ENCODE assay signal across 35 cellular contexts in genomic region chr2:47158576-47158975, GRCh38. TPM values are rescaled to one million over a fixed set of nuclear protein-coding genes. Genes with fewer than 3 reads are reported as not detected.
"Had no signal": no experiment of that assay in that cellular context is flagged by ENCODE, and none has a peak within 500 bp of the region (broad histone marks: within the 10 kb centered on the region; RNA-seq: fewer than 3 reads in every experiment).

No MANE protein-coding gene starts in this region.

- ATAC-seq: activated CD8-positive, alpha-beta memory T cell treated with anti-CD3 and anti-CD28 coated beads, Interleukin-2, amount 10 ng/mL, durations not matched to agents 7 days and 5 days had no signal

- H3K27ac ChIP-seq: brain microvascular endothelial cell, KMS-11, Peyer's patch, SJSA1, WERI-Rb-1 had no signal

- H3K4me2 ChIP-seq: KMS-11 had no signal

- H3K4me1 ChIP-seq: SJSA1 had no signal

- DNase-seq: activated CD4-positive, alpha-beta memory T cell treated with anti-CD3 and anti-CD28 coated beads, Interleukin-2, amount 10 ng/mL, durations not matched to agents 7 days and 5 days; activated CD4-positive, alpha-beta T cell treated with anti-CD3 and anti-CD28 coated beads for 1 hour; activated CD4-positive, alpha-beta T cell treated with anti-CD3 and anti-CD28 coated beads for 48 hours; activated CD4-positive, CD25-positive, alpha-beta regulatory T cell; activated CD8-positive, alpha-beta memory T cell treated with anti-CD3 and anti-CD28 coated beads for 24 hours; activated CD8-positive, alpha-beta memory T cell treated with anti-CD3 and anti-CD28 coated beads, Interleukin-2, amount 10 ng/mL, durations not matched to agents 7 days and 5 days; activated CD8-positive, alpha-beta memory T cell treated with anti-CD3 and anti-CD28 coated beads, Interleukin-2, amount 50 U/mL, for 48 hours; activated effector memory CD4-positive, alpha-beta T cell treated with Interleukin-2 at 50 U/mL for 16 hours; activated naive CD4-positive, alpha-beta T cell treated with anti-CD3 and anti-CD28 coated beads, Interleukin-2, amount 10 ng/mL, durations not matched to agents 7 days and 5 days; activated T-cell treated with anti-CD3 and anti-CD28 coated beads, Interleukin-2, amount 50 U/mL, for 48 hours; amniotic stem cell; aorta; brain microvascular endothelial cell; central memory CD4-positive, alpha-beta T cell; MM.1S; MV-4-11; NCI-H1092; NCI-H1436 treated with DMSO at 0.1 percent for 48 hours; NCI-H1694 treated with DMSO at 0.1 percent for 48 hours; NCI-H2029; NCI-H510A; NCI-H526; NCI-H748 treated with DMSO at 0.1 percent for 48 hours; NK-92 treated with Interleukin-12 subunit alpha and Interleukin-12 subunit beta, amount 100 ng/mL, for 24 hours; OCI-M1; Peyer's patch; RPMI8226; SHP77 treated with DMSO at 0.1 percent for 48 hours; SW 1271; T-helper 1 cell; T-helper 2 cell; T-helper 9 cell; WERI-Rb-1 had no signal

- H3K4me3 ChIP-seq: Peyer's patch, SJSA1 had no signal

- H3K27me3 ChIP-seq: brain microvascular endothelial cell, Peyer's patch, SJSA1 had no signal

- H3K9ac ChIP-seq: KMS-11 had no signal

- H3K9me3 ChIP-seq: Peyer's patch, SJSA1 had no signal

RNA-seq across cellular contexts. Expression of gene STPG4, which starts 3.5 kb away (rescaled TPM):
- total RNA-seq: SJSA1 had no signal
